ENCODE assay signal across 13 cellular contexts in genomic region chr11:118206612-118207031, GRCh38. TPM values are rescaled to one million over a fixed set of nuclear protein-coding genes. Genes with fewer than 3 reads are reported as not detected.
DNase-seq lines count a peak whose midpoint lies in the region; ATAC-seq and TF ChIP-seq lines count a peak whose summit lies in the region.
"Had no signal": no experiment of that assay in that cellular context is flagged by ENCODE, and none has a peak within 500 bp of the region (broad histone marks: within the 10 kb centered on the region; RNA-seq: fewer than 3 reads in every experiment).

No MANE protein-coding gene starts in this region.

- H3K9me3 ChIP-seq in left ventricle myocardium inferior (replicated peaks) = no peaks in the 10 kb centered on the region
- no peaks in the 10 kb centered on the region for H3K9me3 ChIP-seq in upper lobe of left lung
- no peaks in the 10 kb centered on the region for H3K9me3 ChIP-seq in osteoblast (ENCODE audit: low read depth, low read length)

- no peak for TF ChIP-seq POLR2A in upper lobe of left lung (IDR thresholded peaks at IDR 0.05)

- H3K27ac ChIP-seq in left ventricle myocardium inferior (replicated peaks) (peak overlapping the region; percentile 7), upper lobe of left lung (peak overlapping the region; percentile 45 to 74 (median 64)), osteoblast (ENCODE audit: low read depth, low read length) (no peak overlapping the region)

- H3K36me3 ChIP-seq in left ventricle myocardium inferior (no peaks in the 10 kb centered on the region), upper lobe of left lung (peaks cover 0 to 4% (median 0%) of the 10 kb centered on the region in 4 donors), osteoblast (ENCODE audit: insufficient read depth, low read length) (no peaks in the 10 kb centered on the region)

- TF ChIP-seq CTCF in left ventricle myocardium inferior (IDR thresholded peaks at IDR 0.05; ENCODE audit: borderline replicate concordance) (no peak), upper lobe of left lung (IDR thresholded peaks at IDR 0.05) (no peak), osteoblast (IDR thresholded peaks at IDR 0.05; ENCODE audit: extremely low read depth, low read depth, low read length) (no peak)

- ATAC-seq in upper lobe of left lung (ENCODE audit: low FRiP score in 2 of 2) (peak; percentile 45 to 76), HG03442 (IDR thresholded peaks at IDR 0.05; ENCODE audit: unreplicated experiment) (no peak)

- H3K4me3 ChIP-seq in left ventricle myocardium inferior (no peak overlapping the region), upper lobe of left lung (no peak overlapping the region), osteoblast (ENCODE audit: insufficient read depth, low read length) (no peak overlapping the region)

- peak overlapping the region; percentile 70 for H3K4me3 Mint-ChIP-seq in activated naive CD4-positive, alpha-beta T cell treated with anti-CD3 and anti-CD28 coated beads, Interleukin-2, amount 50 U/mL, for 24 hours

- H2AFZ ChIP-seq in osteoblast (ENCODE audit: low read length) = no peak overlapping the region

- no peak overlapping the region for H3K4me2 ChIP-seq in osteoblast (ENCODE audit: insufficient read depth, low read length)

- intact Hi-C loops in left ventricle myocardium inferior (cut with micrococcal nuclease) = no loop called here

- H3K27me3 Mint-ChIP-seq in activated naive CD4-positive, alpha-beta T cell treated with anti-CD3 and anti-CD28 coated beads, Interleukin-2, amount 50 U/mL, for 24 hours = no peaks in the 10 kb centered on the region

- H3K4me1 Mint-ChIP-seq in activated naive CD4-positive, alpha-beta T cell treated with anti-CD3 and anti-CD28 coated beads, Interleukin-2, amount 50 U/mL, for 24 hours = peaks cover 20% of the 10 kb centered on the region

- WGBS in upper lobe of left lung, 2 donors = 14 to 28% methylated on average over 1 of the region's 1 CpG

- peak overlapping the region; percentile 97 for H3K27ac Mint-ChIP-seq in activated naive CD4-positive, alpha-beta T cell treated with anti-CD3 and anti-CD28 coated beads, Interleukin-2, amount 50 U/mL, for 24 hours
- H3K27ac Mint-ChIP-seq: IgD-negative memory B cell had no signal

- H3K4me1 ChIP-seq in left ventricle myocardium inferior = peaks cover 16% of the 10 kb centered on the region
- H3K4me1 ChIP-seq in upper lobe of left lung = peaks cover 12 to 21% (median 14%) of the 10 kb centered on the region in 4 donors
- H3K4me1 ChIP-seq in osteoblast (ENCODE audit: insufficient read depth, low read length) = no peaks in the 10 kb centered on the region

- no peaks in the 10 kb centered on the region for H3K79me2 ChIP-seq in osteoblast (ENCODE audit: insufficient read depth, low read length)

- H3K27me3 ChIP-seq in left ventricle myocardium inferior (ENCODE audit: low read depth) (no peaks in the 10 kb centered on the region), upper lobe of left lung (peaks cover 0 to 2% (median 0%) of the 10 kb centered on the region in 4 donors), osteoblast (ENCODE audit: insufficient read depth, low read length) (peaks cover 20% of the 10 kb centered on the region)

- H4K20me1 ChIP-seq in osteoblast (ENCODE audit: insufficient read depth, low read length) = no peaks in the 10 kb centered on the region

- H3K36me3 Mint-ChIP-seq in activated naive CD4-positive, alpha-beta T cell treated with anti-CD3 and anti-CD28 coated beads, Interleukin-2, amount 50 U/mL, for 24 hours = peaks cover 43% of the 10 kb centered on the region

- DNase-seq in activated naive CD4-positive, alpha-beta T cell treated with Interleukin-2 at 50 U/mL for 16 hours = no peak
- DNase-seq in SKM-1 treated with dmso at 0.1 percent for 144 hours (lab: John Stamatoyannopoulos, UW; ENCODE audit: unreplicated experiment) = peak; percentile 82
- DNase-seq in left ventricle myocardium inferior = peak; percentile 14
- no peak for DNase-seq in upper lobe of left lung
- no peak for DNase-seq in osteoblast (ENCODE audit: insufficient read length, low spot score, missing footprints)
- no peak for DNase-seq in NCI-H2029 treated with DMSO at 0.1 percent for 48 hours (lab: John Stamatoyannopoulos, UW)
- DNase-seq: effector CD4-positive, alpha-beta T cell; hippocampal formation; NCI-H510A; stimulated activated naive CD4-positive, alpha-beta T cell treated with Interleukin-2 at 50 U/mL for 16 hours had no signal

- TF ChIP-seq EP300 in upper lobe of left lung (IDR thresholded peaks at IDR 0.05) = peak in 1 of 4 donors; percentile 38

- H3K9me3 Mint-ChIP-seq in activated naive CD4-positive, alpha-beta T cell treated with anti-CD3 and anti-CD28 coated beads, Interleukin-2, amount 50 U/mL, for 24 hours = no peaks in the 10 kb centered on the region
- H3K9me3 Mint-ChIP-seq: IgD-negative memory B cell had no signal

RNA-seq across cellular contexts. Expression of gene JAML, which starts 18.2 kb away (rescaled TPM):
- total RNA-seq in left ventricle myocardium inferior (2.9 TPM), upper lobe of left lung (100 to 1,000 TPM in 2 of 6 donors, 10 to 100 TPM in 4; 33.0 to 105 (median 49.5) TPM), osteoblast (not detected in 2 replicates)

RNA-seq across cellular contexts. Expression of gene SCN2B, which starts 30.2 kb away (rescaled TPM):
- 24.9 TPM for total RNA-seq in left ventricle myocardium inferior
- total RNA-seq in upper lobe of left lung = 1 to 10 TPM in 1 of 6 donors, under 1 TPM in 3, not detected in 2; 0.22 to 2.4 (median 0.32) TPM
- total RNA-seq in osteoblast = not detected in 2 replicates

RNA-seq across cellular contexts. Expression of gene MPZL3, which starts 45.5 kb away (rescaled TPM):
- total RNA-seq in left ventricle myocardium inferior = 2.7 TPM
- 10 to 100 TPM in 4 of 6 donors, 1 to 10 TPM in 2; 2.3 to 27.7 (median 10.4) TPM for total RNA-seq in upper lobe of left lung
- 1.5 and 1.8 TPM in 2 replicates for total RNA-seq in osteoblast

RNA-seq across cellular contexts. Expression of gene SCN4B, which starts 54.0 kb away (rescaled TPM):
- 12.9 TPM for total RNA-seq in left ventricle myocardium inferior
- 1 to 10 TPM in 5 of 6 donors, under 1 TPM in 1; under 0.01 to 5.5 (median 3.3) TPM for total RNA-seq in upper lobe of left lung
- total RNA-seq in osteoblast = under 0.01 and 0.36 TPM in 2 replicates

RNA-seq across cellular contexts. Expression of gene MPZL2, which starts 57.5 kb away (rescaled TPM):
- total RNA-seq in left ventricle myocardium inferior (13.4 TPM), upper lobe of left lung (100 to 1,000 TPM in 3 of 6 donors, 10 to 100 TPM in 3; 51.6 to 146 (median 110) TPM), osteoblast (not detected in 2 replicates)

Comparison
In these comparisons a context has a peak if more than half of its experiments do, and no peak if none do; other contexts are left out.
1. DNase-seq: peak in SKM-1 treated with dmso at 0.1 percent for 144 hours (single experiment) and left ventricle myocardium inferior (single experiment); none in activated naive CD4-positive, alpha-beta T cell treated with Interleukin-2 at 50 U/mL for 16 hours (single experiment), upper lobe of left lung (0 of 2), osteoblast (single experiment) and NCI-H2029 treated with DMSO at 0.1 percent for 48 hours (single experiment).